ENCODE assay signal across 18 cellular contexts in genomic region chr6:636488-636887, GRCh38. TPM values are rescaled to one million over a fixed set of nuclear protein-coding genes. Genes with fewer than 3 reads are reported as not detected.
DNase-seq lines count a peak whose midpoint lies in the region; ATAC-seq and TF ChIP-seq lines count a peak whose summit lies in the region.
"Had no signal": no experiment of that assay in that cellular context is flagged by ENCODE, and none has a peak within 500 bp of the region (broad histone marks: within the 10 kb centered on the region; RNA-seq: fewer than 3 reads in every experiment).

No MANE protein-coding gene starts in this region.

- H3K27ac ChIP-seq in effector memory CD4-positive, alpha-beta T cell (ENCODE audit: insufficient read depth, low read length, poor library complexity, severe bottlenecking): no peak overlapping the region
- no peak overlapping the region for H3K27ac ChIP-seq in heart left ventricle
- H3K27ac ChIP-seq: epithelial cell of prostate, heart right ventricle, uterus had no signal

- peak; percentile 23 for DNase-seq in stimulated activated CD4-positive, alpha-beta T cell treated with anti-CD3 and anti-CD28 coated beads, Interleukin-4, amount 100 ng/mL, for 24 hours
- no peak for DNase-seq in stimulated activated CD4-positive, alpha-beta T cell treated with anti-CD3 and anti-CD28 coated beads, Interleukin-12 subunit alpha, Interleukin-12 subunit beta, amount 100 ng/mL, for 4 hours
- DNase-seq in effector CD4-positive, alpha-beta T cell: no peak
- no peak for DNase-seq in retina
- DNase-seq in effector memory CD4-positive, alpha-beta T cell: no peak
- DNase-seq in heart left ventricle: no peak
- DNase-seq: activated naive CD8-positive, alpha-beta T cell treated with anti-CD3 and anti-CD28 coated beads, Interleukin-2, amount 10 ng/mL, durations not matched to agents 7 days and 5 days; heart right ventricle; left cardiac atrium; NCI-H2081; NCI-H82; stimulated activated CD4-positive, alpha-beta T cell treated with anti-CD3 and anti-CD28 coated beads, Interleukin-4, amount 100 ng/mL, for 1 hour; stimulated activated naive CD4-positive, alpha-beta T cell; T-helper 9 cell; uterus had no signal

- intact Hi-C loops in heart left ventricle (cut with DNase I): no loop called here

- peak; percentile 91 for ATAC-seq in GM21723 (IDR thresholded peaks at IDR 0.05; ENCODE audit: unreplicated experiment)
- peak; percentile 79 for ATAC-seq in HG03378 (IDR thresholded peaks at IDR 0.05; ENCODE audit: unreplicated experiment)
- no peak for ATAC-seq in heart left ventricle
- ATAC-seq: heart right ventricle, left cardiac atrium had no signal

- no peak overlapping the region for H3K4me3 ChIP-seq in effector memory CD4-positive, alpha-beta T cell (ENCODE audit: insufficient read depth, low read depth, low read length, poor library complexity, severe bottlenecking)
- no peak overlapping the region for H3K4me3 ChIP-seq in heart left ventricle
- H3K4me3 ChIP-seq: heart right ventricle, uterus had no signal

- no peak for TF ChIP-seq POLR2A in heart left ventricle (IDR thresholded peaks at IDR 0.05)

- no peaks in the 10 kb centered on the region for H3K9me3 ChIP-seq in effector memory CD4-positive, alpha-beta T cell (ENCODE audit: control insufficient read depth, low read length)
- H3K9me3 ChIP-seq in heart left ventricle: no peaks in the 10 kb centered on the region
- H3K9me3 ChIP-seq: heart right ventricle, uterus had no signal

- no peak for TF ChIP-seq CTCF in heart left ventricle (IDR thresholded peaks at IDR 0.05)

- no peaks in the 10 kb centered on the region for H3K27me3 ChIP-seq in effector memory CD4-positive, alpha-beta T cell (replicated peaks; ENCODE audit: control insufficient read depth, insufficient read depth, low read length, poor library complexity, severe bottlenecking)
- no peaks in the 10 kb centered on the region for H3K27me3 ChIP-seq in heart left ventricle
- H3K27me3 ChIP-seq: heart right ventricle, uterus had no signal

- H3K4me1 ChIP-seq in effector memory CD4-positive, alpha-beta T cell (ENCODE audit: control insufficient read depth, insufficient read depth, low read length, poor library complexity, severe bottlenecking): no peaks in the 10 kb centered on the region
- no peaks in the 10 kb centered on the region for H3K4me1 ChIP-seq in heart left ventricle
- H3K4me1 ChIP-seq: heart right ventricle, uterus had no signal

- H3K36me3 ChIP-seq in effector memory CD4-positive, alpha-beta T cell (ENCODE audit: control insufficient read depth, insufficient read depth, low read length): peaks cover 21% of the 10 kb centered on the region
- H3K36me3 ChIP-seq in heart left ventricle: peaks cover 0 to 37% (median 30%) of the 10 kb centered on the region in 9 donors
- H3K36me3 ChIP-seq: uterus had no signal

- WGBS in heart left ventricle, 4 donors: 70 to 77% (median 75%) methylated on average over 5 of the region's 5 CpGs

RNA-seq across cellular contexts. Expression of gene HUS1B, which starts 20.4 kb away (rescaled TPM):
- under 1 TPM in 3 of 9 donors, not detected in 6; 0.39 to 0.80 (median 0.43) TPM for total RNA-seq in heart left ventricle
- under 1 TPM; 0.19 to 0.28 TPM for polyA plus RNA-seq in heart left ventricle
- total RNA-seq: left cardiac atrium had no signal

RNA-seq across cellular contexts. Expression of gene EXOC2, which starts 56.5 kb away (rescaled TPM):
- 10 to 100 TPM in 8 of 9 donors, 1 to 10 TPM in 1; 9.8 to 23.0 (median 15.6) TPM for total RNA-seq in heart left ventricle
- polyA plus RNA-seq in heart left ventricle: 10 to 100 TPM in 1 of 2 donors, 1 to 10 TPM in 1; 4.4 to 12.0 TPM

Comparison
In these comparisons a context has a peak if more than half of its experiments do, and no peak if none do; other contexts are left out.
1. ATAC-seq: peak in GM21723 (single experiment) and HG03378 (single experiment); none in heart left ventricle (0 of 4).